27 cellular contexts compared by ENCODE assay signal in the genomic region with DNA sequence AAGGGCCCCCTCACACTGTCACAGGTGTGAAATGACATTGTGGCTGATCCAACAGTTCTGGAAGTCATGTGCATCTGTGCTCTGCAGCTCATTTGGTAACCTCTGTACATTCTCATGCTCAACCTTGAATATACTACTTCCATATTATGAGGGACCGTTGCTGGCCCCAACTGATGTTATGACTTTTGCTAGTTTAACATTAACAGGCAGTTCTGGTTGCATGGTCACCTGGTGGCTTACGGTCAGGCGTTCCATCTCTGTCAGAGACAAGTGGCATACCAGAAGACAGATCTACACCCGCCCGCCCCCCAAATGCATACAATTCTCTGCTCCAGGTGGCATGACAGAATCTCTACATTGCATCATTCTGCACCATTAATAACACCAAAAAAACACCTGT.
"Had no signal": no experiment of that assay in that cellular context is flagged by ENCODE, and none has a peak within 500 bp of the region (broad histone marks: within the 10 kb centered on the region; RNA-seq: fewer than 3 reads in every experiment).

No MANE protein-coding gene starts in this region.

- H3K9me3 ChIP-seq: body of pancreas had no signal

- H3K4me3 ChIP-seq: ascending aorta, body of pancreas, MG63, Peyer's patch had no signal

- H3K36me3 ChIP-seq: ascending aorta, Peyer's patch had no signal

- DNase-seq: activated CD4-positive, alpha-beta memory T cell treated with anti-CD3 and anti-CD28 coated beads for 36 hours; activated CD4-positive, alpha-beta T cell treated with anti-CD3 and anti-CD28 coated beads, Interleukin-2, amount 10 ng/mL, durations not matched to agents 7 days and 5 days; activated CD4-positive, CD25-positive, alpha-beta regulatory T cell; activated CD8-positive, alpha-beta memory T cell treated with anti-CD3 and anti-CD28 coated beads for 24 hours; activated effector memory CD4-positive, alpha-beta T cell treated with anti-CD3 and anti-CD28 coated beads, Interleukin-2, amount 50 U/mL, for 16 hours; activated naive CD4-positive, alpha-beta T cell treated with Interleukin-2 at 50 U/mL for 16 hours; activated naive CD8-positive, alpha-beta T cell treated with anti-CD3 and anti-CD28 coated beads, Interleukin-2, amount 50 U/mL, for 24 hours; activated T-cell treated with anti-CD3 and anti-CD28 coated beads, Interleukin-2, amount 50 U/mL, for 4 hours; amniotic stem cell; body of pancreas; MG63; MV-4-11; NCI-H1092 treated with DMSO at 0.1 percent for 48 hours; NCI-H1417 treated with DMSO at 0.1 percent for 48 hours; NCI-H1694 treated with DMSO at 0.1 percent for 48 hours; NCI-H2081; NCI-H510A treated with DMSO at 0.1 percent for 48 hours; NCI-H69; Peyer's patch; Right ventricle myocardium superior; T-cell; T-helper 2 cell; T1000 had no signal

- H3K27ac ChIP-seq: ascending aorta, body of pancreas, Peyer's patch, RWPE1, VCaP had no signal

- H3K27me3 ChIP-seq: ascending aorta, body of pancreas, MG63, Peyer's patch had no signal

- ATAC-seq: activated naive CD4-positive, alpha-beta T cell treated with anti-CD3 and anti-CD28 coated beads, Interleukin-2, amount 50 U/mL, for 72 hours; activated naive CD8-positive, alpha-beta T cell treated with anti-CD3 and anti-CD28 coated beads, Interleukin-2, amount 50 U/mL, for 24 hours; activated T-cell treated with anti-CD3 and anti-CD28 coated beads, Interleukin-2, amount 50 U/mL, for 4 hours; body of pancreas; T-cell had no signal
